ENCODE assay signal across 1 cellular context in the genomic region with DNA sequence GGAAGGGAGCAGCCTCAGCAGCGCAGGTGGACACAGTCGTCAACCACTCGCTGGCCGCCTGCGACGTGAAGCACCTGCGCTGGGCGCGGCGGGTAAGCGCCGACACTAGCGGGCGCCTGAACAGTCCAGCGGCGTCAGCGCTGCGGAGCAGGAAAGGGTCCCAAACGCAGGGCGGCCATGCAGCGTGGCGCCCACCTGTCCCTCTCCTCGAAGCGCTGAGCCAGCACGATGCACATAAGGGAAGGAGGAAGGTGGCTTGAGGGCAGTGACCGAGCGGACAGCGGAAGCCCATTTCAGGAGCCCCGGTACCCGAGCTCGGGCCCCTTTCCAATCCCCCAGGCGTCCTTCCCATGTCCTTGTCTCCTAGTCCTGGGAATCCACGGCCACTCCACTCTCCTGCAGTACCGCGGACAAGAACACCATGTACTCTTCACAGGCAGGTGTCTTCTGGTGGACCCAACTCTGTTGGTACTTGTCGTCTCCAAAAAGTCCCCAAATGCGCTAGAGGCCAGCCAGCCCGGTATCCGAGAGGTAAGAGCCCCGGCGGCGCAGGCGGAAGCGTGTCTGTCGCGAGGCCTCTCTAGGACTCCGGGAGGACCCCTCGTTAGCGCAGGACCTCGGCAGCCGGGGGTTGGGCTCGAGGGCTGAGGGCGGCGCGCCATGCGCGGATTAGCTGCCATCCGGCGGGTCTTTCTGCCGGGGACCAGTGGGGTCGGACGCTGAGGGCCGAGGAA.
TF ChIP-seq lines count a peak whose summit lies in the region.

No MANE protein-coding gene starts in this region.

TF ChIP-seq in WTC11, 78 proteins besides CTCF, POLR2A, EP300 and RAD21 (continued from another document):
- TF ChIP-seq, protein P1, sequence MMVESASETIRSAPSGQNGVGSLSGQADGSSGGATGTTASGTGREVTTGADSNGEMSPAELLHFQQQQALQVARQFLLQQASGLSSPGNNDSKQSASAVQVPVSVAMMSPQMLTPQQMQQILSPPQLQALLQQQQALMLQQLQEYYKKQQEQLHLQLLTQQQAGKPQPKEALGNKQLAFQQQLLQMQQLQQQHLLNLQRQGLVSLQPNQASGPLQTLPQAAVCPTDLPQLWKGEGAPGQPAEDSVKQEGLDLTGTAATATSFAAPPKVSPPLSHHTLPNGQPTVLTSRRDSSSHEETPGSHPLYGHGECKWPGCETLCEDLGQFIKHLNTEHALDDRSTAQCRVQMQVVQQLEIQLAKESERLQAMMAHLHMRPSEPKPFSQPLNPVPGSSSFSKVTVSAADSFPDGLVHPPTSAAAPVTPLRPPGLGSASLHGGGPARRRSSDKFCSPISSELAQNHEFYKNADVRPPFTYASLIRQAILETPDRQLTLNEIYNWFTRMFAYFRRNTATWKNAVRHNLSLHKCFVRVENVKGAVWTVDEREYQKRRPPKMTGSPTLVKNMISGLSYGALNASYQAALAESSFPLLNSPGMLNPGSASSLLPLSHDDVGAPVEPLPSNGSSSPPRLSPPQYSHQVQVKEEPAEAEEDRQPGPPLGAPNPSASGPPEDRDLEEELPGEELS (CRISPR knock-in tag; IDR thresholded peaks at IDR 0.05) = peak; percentile 99
- TF ChIP-seq CBFB (CRISPR knock-in tag; IDR thresholded peaks at IDR 0.05; ENCODE audit: low read depth) = no peak; the same call in none of the 2 replicates
- TF ChIP-seq EMX1 (CRISPR knock-in tag; IDR thresholded peaks at IDR 0.05) = no peak
- TF ChIP-seq CREM (CRISPR knock-in tag; IDR thresholded peaks at IDR 0.05) = peak; percentile 58; the same call in 1 of the 2 replicates
TF ChIP-seq in WTC11: peak in this region for 51.
